7 cellular contexts compared by ENCODE assay signal in the genomic region with DNA sequence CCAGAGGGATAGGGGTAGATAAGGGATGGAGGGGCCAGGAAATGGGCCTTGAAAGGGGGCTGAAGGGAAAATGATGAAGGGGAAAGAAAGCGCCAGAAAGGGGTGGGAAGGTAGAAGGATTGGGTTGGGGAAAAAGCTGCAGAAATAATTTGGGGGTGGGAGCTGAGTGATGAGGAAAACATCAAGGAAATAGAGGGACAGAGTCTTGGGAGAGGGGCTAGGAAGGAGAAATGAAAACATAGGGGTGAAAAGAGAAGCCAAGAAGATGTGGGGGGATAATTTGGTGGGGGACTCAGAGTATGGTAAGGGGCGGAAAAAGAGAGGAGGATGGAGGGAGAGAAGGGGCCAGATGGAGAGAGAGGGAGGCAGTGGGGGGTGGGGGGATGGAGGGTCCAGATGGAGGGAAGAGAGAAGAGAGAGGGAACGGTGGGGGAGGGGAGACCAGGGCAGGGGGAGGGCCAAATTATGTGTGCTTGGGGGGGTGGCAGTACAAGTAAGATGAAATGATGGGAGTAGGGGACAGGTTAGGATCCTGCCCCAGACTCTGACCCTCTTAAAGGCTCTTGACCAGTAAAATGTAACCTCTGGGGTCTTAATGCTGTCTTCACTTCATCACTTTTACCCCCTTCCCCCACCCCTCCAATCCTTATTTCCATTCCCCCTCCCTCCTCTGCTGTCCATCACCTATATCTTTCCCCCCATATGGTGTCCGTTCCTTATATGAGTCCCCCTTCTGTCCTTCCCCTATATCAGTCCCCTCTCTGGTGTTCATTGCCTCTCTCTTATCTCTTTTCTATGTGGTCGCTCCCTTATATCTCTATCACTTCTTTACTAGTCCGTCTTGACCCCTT. TPM values are rescaled to one million over a fixed set of nuclear protein-coding genes. Genes with fewer than 3 reads are reported as not detected.
A peak's percentile ranks its signal among the peaks of the same experiment; 100 is the strongest.
DNase-seq lines count a peak whose midpoint lies in the region; TF ChIP-seq lines count a peak whose summit lies in the region.

No MANE protein-coding gene starts in this region.

- DNase-seq in G401 (ENCODE audit: low spot score) (peak; percentile 51), NCI-H2227 treated with DMSO at 0.1 percent for 48 hours (lab: John Stamatoyannopoulos, UW) (peak; percentile 64), dorsolateral prefrontal cortex (no peak), progenitor cell of endocrine pancreas (ENCODE audit: low spot score, unreplicated experiment) (no peak), RPMI8226 (no peak), posterior cingulate gyrus (no peak), anterior cingulate cortex (lab: John Stamatoyannopoulos, UW) (no peak)

- H3K36me3 Mint-ChIP-seq in progenitor cell of endocrine pancreas (ENCODE audit: insufficient read depth) = no peaks in the 10 kb centered on the region

- no peaks in the 10 kb centered on the region for H3K27me3 Mint-ChIP-seq in progenitor cell of endocrine pancreas

- TF ChIP-seq CTCF in dorsolateral prefrontal cortex (IDR thresholded peaks at IDR 0.05 in 54 of 56, conservative IDR thresholded peaks at IDR 0.05 in 2 of 56; ENCODE audit: low read depth in 1 of 56, partially characterized antibody in 56 of 56) (no peak), progenitor cell of endocrine pancreas (IDR thresholded peaks at IDR 0.05; ENCODE audit: unreplicated experiment) (no peak)

- intact Hi-C loops in dorsolateral prefrontal cortex (cut with DNase I) = no loop called here
- intact Hi-C loops in posterior cingulate gyrus (cut with DNase I) = no loop called here

- no peaks in the 10 kb centered on the region for H3K27me3 ChIP-seq in dorsolateral prefrontal cortex

- H3K27ac ChIP-seq in dorsolateral prefrontal cortex = peak overlapping the region in 41 of 59 donors; percentile 2 to 99 (median 91)

- H3K27ac Mint-ChIP-seq in progenitor cell of endocrine pancreas = no peak overlapping the region

- H3K4me3 Mint-ChIP-seq in progenitor cell of endocrine pancreas (ENCODE audit: low read depth) = peak overlapping the region; percentile 62

- H3K4me3 ChIP-seq in dorsolateral prefrontal cortex = peak overlapping the region in 53 of 59 donors; percentile 23 to 92 (median 51)

- H3K4me1 Mint-ChIP-seq in progenitor cell of endocrine pancreas (ENCODE audit: low read depth) = peaks cover 48% of the 10 kb centered on the region

- H3K9me3 Mint-ChIP-seq in progenitor cell of endocrine pancreas (ENCODE audit: low read depth) = no peaks in the 10 kb centered on the region

- in situ Hi-C loops in G401 (cut with HindIII; ENCODE audit: low sequenced_read_pairs) = no loop called here

RNA-seq across cellular contexts. Expression of gene SYNGAP1, which starts 0.9 kb away (rescaled TPM):
- total RNA-seq in G401 (2014; rRNA removed; shearing (Covaris generic)) = 4.0 and 7.4 TPM in 2 replicates
- total RNA-seq in dorsolateral prefrontal cortex = 100 to 1,000 TPM in 65 of 120 experiments, 10 to 100 TPM in 55; 41.7 to 147 (median 101) TPM
- total RNA-seq in progenitor cell of endocrine pancreas = 59.9 and 60.3 TPM in 2 replicates

RNA-seq across cellular contexts. Expression of gene CUTA, which starts 2.8 kb away (rescaled TPM):
- 304 and 376 TPM in 2 replicates for total RNA-seq in G401 (2014; rRNA removed; shearing (Covaris generic))
- 100 to 1,000 TPM; 118 to 222 (median 177) TPM for total RNA-seq in dorsolateral prefrontal cortex
- total RNA-seq in progenitor cell of endocrine pancreas = 252 and 264 TPM in 2 replicates

RNA-seq across cellular contexts. Expression of gene PHF1, which starts 9.9 kb away (rescaled TPM):
- total RNA-seq in G401 (2014; rRNA removed; shearing (Covaris generic)) = 26.0 and 38.0 TPM in 2 replicates
- total RNA-seq in dorsolateral prefrontal cortex = 100 to 1,000 TPM in 37 of 120 experiments, 10 to 100 TPM in 83; 71.0 to 137 (median 93.5) TPM
- 58.1 and 58.4 TPM in 2 replicates for total RNA-seq in progenitor cell of endocrine pancreas

RNA-seq across cellular contexts. Expression of gene KIFC1, which starts 29.1 kb away (rescaled TPM):
- total RNA-seq in G401 (2014; rRNA removed; shearing (Covaris generic)) = 98.5 and 123 TPM in 2 replicates
- total RNA-seq in dorsolateral prefrontal cortex (1 to 10 TPM in 29 of 120 experiments, under 1 TPM in 67, not detected in 24; 0.11 to 3.3 (median 0.62) TPM), progenitor cell of endocrine pancreas (45.5 and 46.6 TPM in 2 replicates)

RNA-seq across cellular contexts. Expression of gene ZBTB9, which starts 33.7 kb away (rescaled TPM):
- total RNA-seq in G401 (2014; rRNA removed; shearing (Covaris generic)) = 20.0 and 25.1 TPM in 2 replicates
- 10 to 100 TPM in 12 of 120 experiments, 1 to 10 TPM in 108; 1.9 to 15.2 (median 6.9) TPM for total RNA-seq in dorsolateral prefrontal cortex
- total RNA-seq in progenitor cell of endocrine pancreas = 15.4 and 15.7 TPM in 2 replicates

Comparison
In these comparisons a context has a peak if more than half of its experiments do, and no peak if none do; other contexts are left out.
1. DNase-seq: peak in G401 (single experiment) and NCI-H2227 treated with DMSO at 0.1 percent for 48 hours (single experiment); none in dorsolateral prefrontal cortex (0 of 10), progenitor cell of endocrine pancreas (single experiment), RPMI8226 (single experiment), posterior cingulate gyrus (0 of 10) and anterior cingulate cortex (0 of 58).